12 cellular contexts compared by ENCODE assay signal in genomic region chr5:34684980-34685352, GRCh38. TPM values are rescaled to one million over a fixed set of nuclear protein-coding genes. Genes with fewer than 3 reads are reported as not detected.
DNase-seq lines count a peak whose midpoint lies in the region; ATAC-seq and TF ChIP-seq lines count a peak whose summit lies in the region.
"Had no signal": no experiment of that assay in that cellular context is flagged by ENCODE, and none has a peak within 500 bp of the region (broad histone marks: within the 10 kb centered on the region; RNA-seq: fewer than 3 reads in every experiment).

No MANE protein-coding gene starts in this region.

- peak overlapping the region in 1 of 5 experiments; percentile 17 for H3K4me3 Mint-ChIP-seq in brain
- no peak overlapping the region for H3K4me3 Mint-ChIP-seq in natural killer cell treated with Interleukin-12 subunit alpha and Interleukin-12 subunit beta and Interleukin-15 and Interleukin-18, amount 100 ng/mL, for 72 hours
- H3K4me3 Mint-ChIP-seq in T-helper 2 cell treated with Interferon-gamma antibody and Interleukin-4, amounts not matched to agents 5 μg/mL and 100 μg/mL, for 36 hours, result no peak overlapping the region

- WGBS in mesodermal cell (ENCODE audit: insufficient coverage in 2 of 2), 2 experiments, result 79 to 85% methylated on average over 2 to 3 of the region's 4 CpGs

- no peak overlapping the region for H3K9ac ChIP-seq in HUES48 (ENCODE audit: low read depth, low read length)
- H3K9ac ChIP-seq: parathyroid adenoma had no signal

- H3K27me3 Mint-ChIP-seq in brain, result peaks cover 5% of the 10 kb centered on the region
- peaks cover 6 to 24% of the 10 kb centered on the region in 2 donors for H3K27me3 Mint-ChIP-seq in natural killer cell treated with Interleukin-12 subunit alpha and Interleukin-12 subunit beta and Interleukin-15 and Interleukin-18, amount 100 ng/mL, for 72 hours
- no peaks in the 10 kb centered on the region for H3K27me3 Mint-ChIP-seq in T-helper 2 cell treated with Interferon-gamma antibody and Interleukin-4, amounts not matched to agents 5 μg/mL and 100 μg/mL, for 36 hours (ENCODE audit: low read depth)

- H3K27me3 ChIP-seq in HUES48 (ENCODE audit: control insufficient read depth, insufficient read depth, low read length) (no peaks in the 10 kb centered on the region), thoracic aorta (replicated peaks; ENCODE audit: insufficient read depth) (no peaks in the 10 kb centered on the region)
- H3K27me3 ChIP-seq: foreskin keratinocyte had no signal

- no peaks in the 10 kb centered on the region for H3K9me3 ChIP-seq in HUES48 (ENCODE audit: control insufficient read depth, insufficient read depth, low read length)
- H3K9me3 ChIP-seq in mesodermal cell (ENCODE audit: control insufficient read depth, low read length), result no peaks in the 10 kb centered on the region
- no peaks in the 10 kb centered on the region for H3K9me3 ChIP-seq in thoracic aorta

- H3K36me3 Mint-ChIP-seq in brain, result peaks cover 28% of the 10 kb centered on the region
- H3K36me3 Mint-ChIP-seq in natural killer cell treated with Interleukin-12 subunit alpha and Interleukin-12 subunit beta and Interleukin-15 and Interleukin-18, amount 100 ng/mL, for 72 hours, result no peaks in the 10 kb centered on the region
- no peaks in the 10 kb centered on the region for H3K36me3 Mint-ChIP-seq in T-helper 2 cell treated with Interferon-gamma antibody and Interleukin-4, amounts not matched to agents 5 μg/mL and 100 μg/mL, for 36 hours (ENCODE audit: low read depth)

- H3K4me1 ChIP-seq in HUES48 (ENCODE audit: control insufficient read depth, insufficient read depth, low read length) (peaks cover 31% of the 10 kb centered on the region), mesodermal cell (ENCODE audit: control insufficient read depth, insufficient read depth, low read length, poor library complexity, severe bottlenecking) (peaks cover 40% of the 10 kb centered on the region), thoracic aorta (ENCODE audit: control insufficient read depth in 1 of 2, low read depth in 2 of 2) (peaks cover 33 to 87% of the 10 kb centered on the region in 2 donors)

- peaks cover 33% of the 10 kb centered on the region for H3K36me3 ChIP-seq in HUES48 (ENCODE audit: control insufficient read depth, insufficient read depth, low read length)
- H3K36me3 ChIP-seq in mesodermal cell (ENCODE audit: control insufficient read depth, insufficient read depth, low read length), result peaks cover 44% of the 10 kb centered on the region
- H3K36me3 ChIP-seq in thoracic aorta, result no peaks in the 10 kb centered on the region

- ATAC-seq in thoracic aorta (ENCODE audit: insufficient number of reproducible peaks, low FRiP score, low read depth), result no peak
- ATAC-seq in natural killer cell treated with Interleukin-12 subunit alpha and Interleukin-12 subunit beta and Interleukin-15 and Interleukin-18, amount 100 ng/mL, for 72 hours, result no peak
- ATAC-seq in HG02840 (IDR thresholded peaks at IDR 0.05; ENCODE audit: low FRiP score, unreplicated experiment), result no peak

- H3K4me3 ChIP-seq in HUES48 (ENCODE audit: low read depth, low read length), result no peak overlapping the region
- no peak overlapping the region for H3K4me3 ChIP-seq in mesodermal cell (ENCODE audit: extremely low read depth, insufficient read depth, low read length, poor library complexity, severe bottlenecking)
- no peak overlapping the region for H3K4me3 ChIP-seq in thoracic aorta

- H3K4me1 Mint-ChIP-seq in brain, result peaks cover 78% of the 10 kb centered on the region
- no peaks in the 10 kb centered on the region for H3K4me1 Mint-ChIP-seq in natural killer cell treated with Interleukin-12 subunit alpha and Interleukin-12 subunit beta and Interleukin-15 and Interleukin-18, amount 100 ng/mL, for 72 hours (ENCODE audit: low read depth in 2 of 2)
- H3K4me1 Mint-ChIP-seq in T-helper 2 cell treated with Interferon-gamma antibody and Interleukin-4, amounts not matched to agents 5 μg/mL and 100 μg/mL, for 36 hours (ENCODE audit: low read depth), result no peaks in the 10 kb centered on the region

- H3K27ac Mint-ChIP-seq in brain, result peak overlapping the region; percentile 55 to 87 (median 82)
- no peak overlapping the region for H3K27ac Mint-ChIP-seq in natural killer cell treated with Interleukin-12 subunit alpha and Interleukin-12 subunit beta and Interleukin-15 and Interleukin-18, amount 100 ng/mL, for 72 hours
- no peak overlapping the region for H3K27ac Mint-ChIP-seq in T-helper 2 cell treated with Interferon-gamma antibody and Interleukin-4, amounts not matched to agents 5 μg/mL and 100 μg/mL, for 36 hours

- no peak for DNase-seq in thoracic aorta (ENCODE audit: low spot score)
- no peak for DNase-seq in natural killer cell treated with Interleukin-12 subunit alpha and Interleukin-12 subunit beta and Interleukin-15 and Interleukin-18, amount 100 ng/mL, for 72 hours (ENCODE audit: low spot score)
- no peak for DNase-seq in T-helper 2 cell treated with Interferon-gamma antibody and Interleukin-4, amounts not matched to agents 5 μg/mL and 100 μg/mL, for 36 hours (ENCODE audit: low spot score)
- DNase-seq: activated CD4-positive, alpha-beta T cell treated with anti-CD3 and anti-CD28 coated beads, Interleukin-2, amount 50 U/mL, for 1 hour; small intestine; stimulated activated CD4-positive, alpha-beta T cell treated with anti-CD3 and anti-CD28 coated beads, Interleukin-4, amount 100 ng/mL, for 4 hours had no signal

- peak overlapping the region; percentile 96 for H3K27ac ChIP-seq in HUES48 (ENCODE audit: low read depth, low read length)
- H3K27ac ChIP-seq in mesodermal cell (ENCODE audit: low read depth, low read length, severe bottlenecking), result peak overlapping the region; percentile 95
- peak overlapping the region; percentile 36 to 62 for H3K27ac ChIP-seq in thoracic aorta
- H3K27ac ChIP-seq: parathyroid adenoma had no signal

- H3K9me3 Mint-ChIP-seq in brain, result peaks cover 0 to 3% (median 0%) of the 10 kb centered on the region in 5 experiments
- H3K9me3 Mint-ChIP-seq in natural killer cell treated with Interleukin-12 subunit alpha and Interleukin-12 subunit beta and Interleukin-15 and Interleukin-18, amount 100 ng/mL, for 72 hours, result no peaks in the 10 kb centered on the region
- H3K9me3 Mint-ChIP-seq in T-helper 2 cell treated with Interferon-gamma antibody and Interleukin-4, amounts not matched to agents 5 μg/mL and 100 μg/mL, for 36 hours, result no peaks in the 10 kb centered on the region

- no peak for TF ChIP-seq CTCF in brain (conservative IDR thresholded peaks at IDR 0.05)
- TF ChIP-seq CTCF in thoracic aorta (IDR thresholded peaks at IDR 0.05), result no peak

RNA-seq across cellular contexts. Expression of gene RAI14, which starts 28.8 kb away (rescaled TPM):
- polyA plus RNA-seq in brain (ENCODE audit: insufficient read depth, low read depth, low replicate concordance), result 13.1 TPM
- polyA plus RNA-seq in mesodermal cell (2013, experiment 1 of 2), result 76.7 TPM
- polyA plus RNA-seq in mesodermal cell (2013, experiment 2 of 2), result 79.3 TPM
- total RNA-seq in thoracic aorta, result 10 to 100 TPM; 70.7 to 80.1 TPM
- total RNA-seq in natural killer cell treated with Interleukin-12 subunit alpha and Interleukin-12 subunit beta and Interleukin-15 and Interleukin-18, amount 100 ng/mL, for 72 hours, result 1 to 10 TPM in 1 of 2 donors, under 1 TPM in 1; 0.93 to 1.1 TPM

Comparison
In these comparisons a context has a peak if more than half of its experiments do, and no peak if none do; other contexts are left out.
1. H3K27ac Mint-ChIP-seq: peak in brain (5 of 5); none in natural killer cell treated with Interleukin-12 subunit alpha and Interleukin-12 subunit beta and Interleukin-15 and Interleukin-18, amount 100 ng/mL, for 72 hours (0 of 2) and T-helper 2 cell treated with Interferon-gamma antibody and Interleukin-4, amounts not matched to agents 5 μg/mL and 100 μg/mL, for 36 hours (single experiment).
2. RNA of gene RAI14, which starts 28.8 kb away (total RNA-seq): 70.7 to 80.1 TPM in thoracic aorta; 0.93 to 1.1 TPM in natural killer cell treated with Interleukin-12 subunit alpha and Interleukin-12 subunit beta and Interleukin-15 and Interleukin-18, amount 100 ng/mL, for 72 hours; every median in the first group is over 10 times any median in the second.
3. Peak in every context shown above with its lines, with median percentiles within 50 percentile points of each other: H3K27ac ChIP-seq.